In genomic region chr15:61053401-61053800, GRCh38 we compare ENCODE assay signal across 23 cellular contexts.
"Had no signal": no experiment of that assay in that cellular context is flagged by ENCODE, and none has a peak within 500 bp of the region (broad histone marks: within the 10 kb centered on the region; RNA-seq: fewer than 3 reads in every experiment).

No MANE protein-coding gene starts in this region.

- H3K9me3 ChIP-seq: esophagus squamous epithelium, neutrophil, pancreas, suprapubic skin had no signal

- H3K9me3 Mint-ChIP-seq: memory B cell, natural killer cell, type B pancreatic cell had no signal

- H3K36me3 ChIP-seq: esophagus squamous epithelium, neutrophil, pancreas, suprapubic skin had no signal

- H3K4me1 Mint-ChIP-seq: memory B cell, natural killer cell had no signal

- FAIRE-seq: endothelial cell of umbilical vein, keratinocyte, pancreas had no signal

- ATAC-seq: natural killer cell; pancreas; sciatic nerve; stimulated activated naive CD8-positive, alpha-beta T cell treated with anti-CD3 and anti-CD28 coated beads, Interleukin-15, amount 100 ng/mL, for 72 hours had no signal

- H3K4me3 ChIP-seq: coronary artery, esophagus squamous epithelium, lung, pancreas, smooth muscle cell, suprapubic skin had no signal

- H3K27ac ChIP-seq: coronary artery, esophagus squamous epithelium, neutrophil, pancreas, suprapubic skin had no signal

- DNase-seq: dermis blood vessel endothelial cell; effector memory CD4-positive, alpha-beta T cell; esophagus squamous epithelium; foreskin melanocyte; hypothalamus; natural killer cell; pancreas; stimulated activated CD4-positive, alpha-beta T cell treated with anti-CD3 and anti-CD28 coated beads, Interleukin-12 subunit alpha, Interleukin-12 subunit beta, amount 100 ng/mL, for 4 hours; stimulated activated CD4-positive, alpha-beta T cell treated with anti-CD3 and anti-CD28 coated beads, Interleukin-1b, Interleukin-23, amount 100 ng/mL, for 48 hours; stimulated activated CD4-positive, alpha-beta T cell treated with anti-CD3 and anti-CD28 coated beads, Interleukin-4, amount 100 ng/mL, for 1 hour; stimulated activated CD8-positive, alpha-beta memory T cell treated with anti-CD3 and anti-CD28 coated beads, Interleukin-4, amount 100 ng/mL, for 48 hours; stimulated activated naive CD4-positive, alpha-beta T cell; stimulated activated naive CD8-positive, alpha-beta T cell treated with anti-CD3 and anti-CD28 coated beads, Interleukin-15, amount 100 ng/mL, for 72 hours had no signal

- H3K4me3 Mint-ChIP-seq: memory B cell; natural killer cell; stimulated activated naive CD8-positive, alpha-beta T cell treated with anti-CD3 and anti-CD28 coated beads, Interleukin-15, amount 100 ng/mL, for 72 hours; type B pancreatic cell had no signal

- H3K4me2 ChIP-seq: smooth muscle cell had no signal

- H3K27me3 ChIP-seq: esophagus squamous epithelium, neutrophil, pancreas, suprapubic skin had no signal

- H3K4me1 ChIP-seq: pancreas had no signal

- H3K27ac Mint-ChIP-seq: memory B cell, natural killer cell, type B pancreatic cell had no signal

- H3K36me3 Mint-ChIP-seq: memory B cell, natural killer cell, type B pancreatic cell had no signal
